1 cellular context compared by ENCODE assay signal in genomic region chr11:20363500-20364411, GRCh38.
TF ChIP-seq lines count a peak whose summit lies in the region.

TSS of gene HTATIP2 (plus strand) at chr11:20363714. CDS start at chr11:20364238, 524 bp downstream.

TF ChIP-seq in A549, 52 proteins besides CTCF, POLR2A, EP300 and RAD21 (continued from another document):
- TF ChIP-seq, protein P1, sequence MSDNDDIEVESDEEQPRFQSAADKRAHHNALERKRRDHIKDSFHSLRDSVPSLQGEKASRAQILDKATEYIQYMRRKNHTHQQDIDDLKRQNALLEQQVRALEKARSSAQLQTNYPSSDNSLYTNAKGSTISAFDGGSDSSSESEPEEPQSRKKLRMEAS (IDR thresholded peaks at IDR 0.05), result peak; percentile 97
- no peak for TF ChIP-seq RARB (CRISPR knock-in tag; IDR thresholded peaks at IDR 0.05)
- TF ChIP-seq ZFP36 (IDR thresholded peaks at IDR 0.05; ENCODE audit: borderline replicate concordance, partially characterized antibody), result no peak
- TF ChIP-seq, protein P2, sequence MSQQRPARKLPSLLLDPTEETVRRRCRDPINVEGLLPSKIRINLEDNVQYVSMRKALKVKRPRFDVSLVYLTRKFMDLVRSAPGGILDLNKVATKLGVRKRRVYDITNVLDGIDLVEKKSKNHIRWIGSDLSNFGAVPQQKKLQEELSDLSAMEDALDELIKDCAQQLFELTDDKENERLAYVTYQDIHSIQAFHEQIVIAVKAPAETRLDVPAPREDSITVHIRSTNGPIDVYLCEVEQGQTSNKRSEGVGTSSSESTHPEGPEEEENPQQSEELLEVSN (IDR thresholded peaks at IDR 0.05; ENCODE audit: borderline replicate concordance, low read depth), result peak; percentile 96
